Comparison of ENCODE assay signal across 9 cellular contexts in the genomic region with DNA sequence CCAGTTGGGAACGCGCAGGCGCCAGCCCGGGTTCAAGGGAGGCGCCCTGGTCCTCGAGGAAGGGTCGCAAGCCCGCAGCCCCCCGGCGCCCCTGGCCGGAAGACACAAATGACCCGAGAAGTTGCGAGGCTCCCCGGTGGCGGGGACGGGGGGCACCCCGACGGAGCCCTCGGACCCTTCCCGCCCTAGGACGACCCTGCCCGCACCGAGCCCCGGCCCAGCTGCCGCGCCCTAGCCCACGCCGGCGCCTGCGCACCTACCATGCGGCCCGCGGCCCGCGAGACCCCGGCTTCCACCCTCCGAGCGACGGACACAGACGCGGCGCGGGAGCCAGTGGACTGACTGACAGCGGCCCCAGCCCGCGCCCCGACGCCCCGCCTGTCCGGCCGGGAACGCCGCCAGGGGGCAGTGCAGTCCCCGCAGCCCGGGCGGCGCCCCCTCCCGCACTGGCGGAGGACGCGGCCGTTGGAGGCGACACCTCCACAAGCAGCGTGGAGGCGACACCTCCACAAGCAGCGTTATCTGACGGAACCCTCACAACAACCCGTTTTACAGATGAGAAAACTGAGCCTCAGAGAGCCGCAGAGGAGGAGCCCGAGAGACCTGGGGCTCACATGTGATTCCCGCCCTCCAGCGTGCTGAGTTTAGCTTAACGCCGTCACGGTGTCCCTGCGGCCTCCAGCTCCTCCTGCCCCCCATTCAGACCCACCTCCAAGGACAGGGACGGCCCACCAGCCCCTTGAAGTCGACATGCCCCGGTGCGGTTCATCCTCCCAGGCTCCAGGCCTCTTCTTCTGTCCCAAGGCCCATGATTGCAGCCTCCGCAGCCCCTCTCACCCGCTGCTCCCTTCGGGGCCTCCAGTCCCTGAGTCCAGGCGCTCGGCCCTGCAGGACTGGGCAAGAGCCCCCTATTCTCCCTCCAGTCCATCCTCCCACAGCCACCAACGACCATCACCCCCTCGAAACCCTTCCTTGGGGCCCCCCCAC. TPM values are rescaled to one million over a fixed set of nuclear protein-coding genes. Genes with fewer than 3 reads are reported as not detected.
A peak's percentile ranks its signal among the peaks of the same experiment; 100 is the strongest.
DNase-seq lines count a peak whose midpoint lies in the region; ATAC-seq and TF ChIP-seq lines count a peak whose summit lies in the region.
"Had no signal": no experiment of that assay in that cellular context is flagged by ENCODE, and none has a peak within 500 bp of the region (broad histone marks: within the 10 kb centered on the region; RNA-seq: fewer than 3 reads in every experiment).

A gene with protein sequence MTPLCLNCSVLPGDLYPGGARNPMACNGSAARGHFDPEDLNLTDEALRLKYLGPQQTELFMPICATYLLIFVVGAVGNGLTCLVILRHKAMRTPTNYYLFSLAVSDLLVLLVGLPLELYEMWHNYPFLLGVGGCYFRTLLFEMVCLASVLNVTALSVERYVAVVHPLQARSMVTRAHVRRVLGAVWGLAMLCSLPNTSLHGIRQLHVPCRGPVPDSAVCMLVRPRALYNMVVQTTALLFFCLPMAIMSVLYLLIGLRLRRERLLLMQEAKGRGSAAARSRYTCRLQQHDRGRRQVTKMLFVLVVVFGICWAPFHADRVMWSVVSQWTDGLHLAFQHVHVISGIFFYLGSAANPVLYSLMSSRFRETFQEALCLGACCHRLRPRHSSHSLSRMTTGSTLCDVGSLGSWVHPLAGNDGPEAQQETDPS (minus strand): TSS at position 347 of the 987 bp plus-strand sequence. CDS start 84 bp downstream, at position 263.

- intact Hi-C loops in A673 (cut with micrococcal nuclease; ENCODE audit: unreplicated experiment): no loop called here
- intact Hi-C loops in upper lobe of right lung (cut with DNase I): no loop called here

- DNase-seq in A673 (ENCODE audit: low spot score): peak; percentile 56
- DNase-seq in NCI-H69 (lab: John Stamatoyannopoulos, UW): peak; percentile 51
- DNase-seq in activated T-helper 1 cell treated with anti-CD3 and anti-CD28 coated beads, Interleukin-2, amount 50 U/mL, for 16 hours (ENCODE audit: low read depth in 1 of 2, low spot score in 1 of 2): peak; percentile 46 to 63
- DNase-seq in glomerular visceral epithelial cell (ENCODE audit: extremely low spot score): peak; percentile 28
- peak; percentile 56 for DNase-seq in progenitor cell of endocrine pancreas (ENCODE audit: low spot score, unreplicated experiment)
- peak; percentile 83 for DNase-seq in upper lobe of right lung

- H3K4me3 ChIP-seq in A673 (ENCODE audit: low read depth, low read length, poor library complexity, severe bottlenecking) (peak within 1 kb of the TSS; percentile 24), upper lobe of right lung (peak within 1 kb of the TSS; percentile 55)

- TF ChIP-seq CTCF in A673 (conservative IDR thresholded peaks at IDR 0.05; ENCODE audit: low read depth, low read length): peak; percentile 65
- TF ChIP-seq CTCF in progenitor cell of endocrine pancreas (IDR thresholded peaks at IDR 0.05; ENCODE audit: unreplicated experiment): peak; percentile 81
- TF ChIP-seq CTCF in upper lobe of right lung (IDR thresholded peaks at IDR 0.05): peak; percentile 71

- no peaks in the 10 kb centered on the region for H3K4me1 ChIP-seq in A673 (ENCODE audit: insufficient read depth, low read length, poor library complexity, severe bottlenecking)
- H3K4me1 ChIP-seq in upper lobe of right lung: peaks cover 4% of the 10 kb centered on the region

- BruUV-seq in A673 (replicated peaks; lab: Mats Ljungman, UMichigan): no TSS peak

- ATAC-seq in GM19395 (IDR thresholded peaks at IDR 0.05; ENCODE audit: unreplicated experiment): peak; percentile 74
- peak; percentile 89 for ATAC-seq in upper lobe of right lung
- no peak for ATAC-seq in HG03280 (IDR thresholded peaks at IDR 0.05; ENCODE audit: unreplicated experiment)

- H3K9me3 ChIP-seq in A673 (ENCODE audit: low read depth, low read length, poor library complexity, severe bottlenecking) (no peaks in the 10 kb centered on the region), upper lobe of right lung (no peaks in the 10 kb centered on the region)

- H3K27me3 Mint-ChIP-seq in progenitor cell of endocrine pancreas: peaks cover 37% of the 10 kb centered on the region

- H3K27me3 ChIP-seq in A673 (replicated peaks; ENCODE audit: insufficient read depth, low read depth, low read length, poor library complexity) (peaks cover 5% of the 10 kb centered on the region), upper lobe of right lung (peaks cover 5% of the 10 kb centered on the region)

- H3K27ac ChIP-seq in A673 (ENCODE audit: low read depth, low read length, poor library complexity, severe bottlenecking) (no peak within 1 kb of the TSS), upper lobe of right lung (peak within 1 kb of the TSS; percentile 58)

- H3K36me3 ChIP-seq in A673 (ENCODE audit: insufficient read depth, low read length, poor library complexity, severe bottlenecking) (no peaks in the 10 kb centered on the region), upper lobe of right lung (no peaks in the 10 kb centered on the region)

- CTCF ChIA-PET in A673 (lab: Charles Lee): interaction anchor here (0.6 to 1.2 kb wide), 2 partner anchors 71 to 83 kb away, joined by 3 to 5 read pairs; no protein-coding TSS in a partner anchor

- no peaks in the 10 kb centered on the region for H3K4me1 Mint-ChIP-seq in progenitor cell of endocrine pancreas (ENCODE audit: low read depth)

- POLR2A ChIA-PET in A673 (lab: Charles Lee; ENCODE audit: low non-redundant PET): no interaction called here

- no peaks in the 10 kb centered on the region for H3K9me3 Mint-ChIP-seq in progenitor cell of endocrine pancreas (ENCODE audit: low read depth)

- H3K27ac Mint-ChIP-seq in progenitor cell of endocrine pancreas: no peak within 1 kb of the TSS

- H3K4me3 Mint-ChIP-seq in progenitor cell of endocrine pancreas (ENCODE audit: low read depth): peak within 1 kb of the TSS; percentile 7

- H3K36me3 Mint-ChIP-seq in progenitor cell of endocrine pancreas (ENCODE audit: insufficient read depth): no peaks in the 10 kb centered on the region

RNA-seq across cellular contexts. Expression of the gene that starts here (rescaled TPM):
- not detected in 2 replicates for total RNA-seq in A673 (2021)
- not detected in 2 replicates for total RNA-seq in progenitor cell of endocrine pancreas
- 5.8 TPM for total RNA-seq in upper lobe of right lung
- total RNA-seq: myocyte had no signal

Comparison
In these comparisons a context has a peak if more than half of its experiments do, and no peak if none do; other contexts are left out.
1. Peak in DNase-seq and H3K4me3 ChIP-seq in A673; RNA of the gene not detected or under 1 TPM.
2. Peak in DNase-seq in progenitor cell of endocrine pancreas; RNA of the gene not detected or under 1 TPM.
3. DNase-seq: peak in every context shown above with its lines; median percentile 83 in upper lobe of right lung; 56 in A673; 56 in progenitor cell of endocrine pancreas; 54 in activated T-helper 1 cell treated with anti-CD3 and anti-CD28 coated beads, Interleukin-2, amount 50 U/mL, for 16 hours; 51 in NCI-H69; 28 in glomerular visceral epithelial cell.